ENCODE assay signal across 1 cellular context in genomic region chr16:228917-229730, GRCh38.
A peak's percentile ranks its signal among the peaks of the same experiment; 100 is the strongest.
TF ChIP-seq lines count a peak whose summit lies in the region.

A gene with protein sequence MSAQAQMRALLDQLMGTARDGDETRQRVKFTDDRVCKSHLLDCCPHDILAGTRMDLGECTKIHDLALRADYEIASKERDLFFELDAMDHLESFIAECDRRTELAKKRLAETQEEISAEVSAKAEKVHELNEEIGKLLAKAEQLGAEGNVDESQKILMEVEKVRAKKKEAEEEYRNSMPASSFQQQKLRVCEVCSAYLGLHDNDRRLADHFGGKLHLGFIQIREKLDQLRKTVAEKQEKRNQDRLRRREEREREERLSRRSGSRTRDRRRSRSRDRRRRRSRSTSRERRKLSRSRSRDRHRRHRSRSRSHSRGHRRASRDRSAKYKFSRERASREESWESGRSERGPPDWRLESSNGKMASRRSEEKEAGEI (minus strand): TSS chr16:229449. CDS start chr16:229339, 110 bp downstream.

TF ChIP-seq in HepG2, 621 proteins besides CTCF, POLR2A, EP300 and RAD21 (continued from another document and continues in another):
- TF ChIP-seq GABPB1 (CRISPR knock-in tag; IDR thresholded peaks at IDR 0.05) (peak; percentile 99), ZFP41 (CRISPR knock-in tag; IDR thresholded peaks at IDR 0.05; ENCODE audit: borderline replicate concordance) (peak; percentile 94), MIXL1 (CRISPR knock-in tag; IDR thresholded peaks at IDR 0.05) (peak; percentile 81), ZFAT (CRISPR knock-in tag; conservative IDR thresholded peaks at IDR 0.05) (peak; percentile 91), NCOA2 (CRISPR knock-in tag; IDR thresholded peaks at IDR 0.05) (peak; percentile 65; the same call in 1 of the 2 replicates), RELA (CRISPR knock-in tag; IDR thresholded peaks at IDR 0.05) (peak; percentile 38; the same call in 1 of the 2 replicates), SMYD3 (CRISPR knock-in tag; IDR thresholded peaks at IDR 0.05) (peak; percentile 99), ZNF331 (CRISPR knock-in tag; IDR thresholded peaks at IDR 0.05) (peak; percentile 83), POLR2G (IDR thresholded peaks at IDR 0.05; ENCODE audit: low read depth, low read length) (peak; percentile 97), ZFP1 (CRISPR knock-in tag; IDR thresholded peaks at IDR 0.05) (0 out of 2 replicates have a peak, but pooled peaks have one; percentile 76), FOXC1 (CRISPR knock-in tag; IDR thresholded peaks at IDR 0.05; ENCODE audit: borderline replicate concordance) (peak; percentile 97), ZMYM4 (CRISPR knock-in tag; IDR thresholded peaks at IDR 0.05) (peak; percentile 83), ISX (CRISPR knock-in tag; conservative IDR thresholded peaks at IDR 0.05) (peak; percentile 83), KLF9 (CRISPR knock-in tag; IDR thresholded peaks at IDR 0.05; ENCODE audit: low read depth) (0 out of 2 replicates have a peak, but pooled peaks have one; percentile 56), XBP1 (CRISPR knock-in tag; IDR thresholded peaks at IDR 0.05) (no peak; the same call in 1 of the 2 replicates), ZNF563 (CRISPR knock-in tag; IDR thresholded peaks at IDR 0.05) (peak; percentile 98), RNF219 (CRISPR knock-in tag; IDR thresholded peaks at IDR 0.05) (peak; percentile 79; the same call in 1 of the 2 replicates), SRSF9 (IDR thresholded peaks at IDR 0.05; ENCODE audit: borderline replicate concordance, insufficient read depth, low read depth, low read length, poor library complexity, severe bottlenecking) (no peak), BCL6 (CRISPR knock-in tag; IDR thresholded peaks at IDR 0.05) (peak; percentile 64), ZBTB1 (CRISPR knock-in tag; IDR thresholded peaks at IDR 0.05; ENCODE audit: borderline replicate concordance) (peak; percentile 58; the same call in 1 of the 2 replicates), KLF15 (CRISPR knock-in tag; IDR thresholded peaks at IDR 0.05; ENCODE audit: borderline replicate concordance) (peak; percentile 80; the same call in 1 of the 2 replicates), NR2F1 (CRISPR knock-in tag; IDR thresholded peaks at IDR 0.05) (no peak), FLYWCH1 (CRISPR knock-in tag; IDR thresholded peaks at IDR 0.05) (no peak), NRL (CRISPR knock-in tag; IDR thresholded peaks at IDR 0.05; ENCODE audit: borderline replicate concordance) (peak; percentile 98), ZFX (CRISPR knock-in tag; IDR thresholded peaks at IDR 0.05; ENCODE audit: low read depth) (peak; percentile 100), SALL1 (CRISPR knock-in tag; IDR thresholded peaks at IDR 0.05) (peak; percentile 98), GMEB2 (CRISPR knock-in tag; IDR thresholded peaks at IDR 0.05; ENCODE audit: low read depth) (peak; percentile 65), ETV6 (CRISPR knock-in tag; conservative IDR thresholded peaks at IDR 0.05) (peak; percentile 88), ZFY (CRISPR knock-in tag; IDR thresholded peaks at IDR 0.05) (peak; percentile 100), ZNF75D (CRISPR knock-in tag; IDR thresholded peaks at IDR 0.05; ENCODE audit: borderline replicate concordance) (0 out of 2 replicates have a peak, but pooled peaks have one; percentile 42), NR3C1 (CRISPR knock-in tag; IDR thresholded peaks at IDR 0.05) (0 out of 2 replicates have a peak, but pooled peaks have one; percentile 65), PAX8 (CRISPR knock-in tag; IDR thresholded peaks at IDR 0.05; ENCODE audit: borderline replicate concordance) (peak; percentile 86; the same call in 1 of the 2 replicates), ZNF549 (CRISPR knock-in tag; IDR thresholded peaks at IDR 0.05) (no peak), ZNF430 (CRISPR knock-in tag; IDR thresholded peaks at IDR 0.05) (peak; percentile 96; the same call in 1 of the 2 replicates), ARNT (IDR thresholded peaks at IDR 0.05) (no peak), PLRG1 (conservative IDR thresholded peaks at IDR 0.05) (no peak), ZNF639 (CRISPR knock-in tag; conservative IDR thresholded peaks at IDR 0.05) (peak; percentile 90), ZNF281 (CRISPR knock-in tag; IDR thresholded peaks at IDR 0.05; ENCODE audit: borderline replicate concordance) (peak; percentile 41; the same call in 1 of the 2 replicates), TMF1 (CRISPR knock-in tag; IDR thresholded peaks at IDR 0.05; ENCODE audit: low read depth) (peak; percentile 99), KDM1A (CRISPR knock-in tag; IDR thresholded peaks at IDR 0.05) (no peak), ZNF160 (CRISPR knock-in tag; IDR thresholded peaks at IDR 0.05) (peak; percentile 94), MED13 (CRISPR knock-in tag; IDR thresholded peaks at IDR 0.05) (peak; percentile 93), TOPORS (CRISPR knock-in tag; IDR thresholded peaks at IDR 0.05) (peak; percentile 96; the same call in 1 of the 2 replicates), THAP11 (CRISPR knock-in tag; IDR thresholded peaks at IDR 0.05) (peak; percentile 100), PRPF4 (IDR thresholded peaks at IDR 0.05; ENCODE audit: low read depth, low read length, poor library complexity, severe bottlenecking) (no peak), SYNCRIP (IDR thresholded peaks at IDR 0.05; ENCODE audit: insufficient read depth, low read depth, low read length) (no peak), ZNF556 (CRISPR knock-in tag; IDR thresholded peaks at IDR 0.05; ENCODE audit: borderline replicate concordance) (peak; percentile 72; the same call in 1 of the 2 replicates), SP4 (CRISPR knock-in tag; IDR thresholded peaks at IDR 0.05) (peak; percentile 89), NKX3-1 (CRISPR knock-in tag; IDR thresholded peaks at IDR 0.05) (peak; percentile 95), STAT5B (CRISPR knock-in tag; IDR thresholded peaks at IDR 0.05) (peak; percentile 94), TCF7L2 (IDR thresholded peaks at IDR 0.05; ENCODE audit: low read depth, low read length) (no peak)
- TF ChIP-seq, protein P1, sequence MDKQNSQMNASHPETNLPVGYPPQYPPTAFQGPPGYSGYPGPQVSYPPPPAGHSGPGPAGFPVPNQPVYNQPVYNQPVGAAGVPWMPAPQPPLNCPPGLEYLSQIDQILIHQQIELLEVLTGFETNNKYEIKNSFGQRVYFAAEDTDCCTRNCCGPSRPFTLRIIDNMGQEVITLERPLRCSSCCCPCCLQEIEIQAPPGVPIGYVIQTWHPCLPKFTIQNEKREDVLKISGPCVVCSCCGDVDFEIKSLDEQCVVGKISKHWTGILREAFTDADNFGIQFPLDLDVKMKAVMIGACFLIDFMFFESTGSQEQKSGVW (CRISPR knock-in tag; IDR thresholded peaks at IDR 0.05; ENCODE audit: borderline replicate concordance), result peak; percentile 64; the same call in 1 of the 2 replicates
- TF ChIP-seq, protein P2, sequence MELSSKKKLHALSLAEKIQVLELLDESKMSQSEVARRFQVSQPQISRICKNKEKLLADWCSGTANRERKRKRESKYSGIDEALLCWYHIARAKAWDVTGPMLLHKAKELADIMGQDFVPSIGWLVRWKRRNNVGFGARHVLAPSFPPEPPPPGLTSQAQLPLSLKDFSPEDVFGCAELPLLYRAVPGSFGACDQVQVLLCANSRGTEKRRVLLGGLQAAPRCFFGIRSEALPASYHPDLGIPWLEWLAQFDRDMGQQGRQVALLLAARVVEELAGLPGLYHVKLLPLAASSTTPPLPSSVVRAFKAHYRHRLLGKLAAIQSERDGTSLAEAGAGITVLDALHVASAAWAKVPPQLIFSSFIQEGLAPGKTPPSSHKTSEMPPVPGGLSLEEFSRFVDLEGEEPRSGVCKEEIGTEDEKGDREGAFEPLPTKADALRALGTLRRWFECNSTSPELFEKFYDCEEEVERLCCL (CRISPR knock-in tag; IDR thresholded peaks at IDR 0.05; ENCODE audit: borderline replicate concordance), result peak; percentile 99
- TF ChIP-seq, protein P3, sequence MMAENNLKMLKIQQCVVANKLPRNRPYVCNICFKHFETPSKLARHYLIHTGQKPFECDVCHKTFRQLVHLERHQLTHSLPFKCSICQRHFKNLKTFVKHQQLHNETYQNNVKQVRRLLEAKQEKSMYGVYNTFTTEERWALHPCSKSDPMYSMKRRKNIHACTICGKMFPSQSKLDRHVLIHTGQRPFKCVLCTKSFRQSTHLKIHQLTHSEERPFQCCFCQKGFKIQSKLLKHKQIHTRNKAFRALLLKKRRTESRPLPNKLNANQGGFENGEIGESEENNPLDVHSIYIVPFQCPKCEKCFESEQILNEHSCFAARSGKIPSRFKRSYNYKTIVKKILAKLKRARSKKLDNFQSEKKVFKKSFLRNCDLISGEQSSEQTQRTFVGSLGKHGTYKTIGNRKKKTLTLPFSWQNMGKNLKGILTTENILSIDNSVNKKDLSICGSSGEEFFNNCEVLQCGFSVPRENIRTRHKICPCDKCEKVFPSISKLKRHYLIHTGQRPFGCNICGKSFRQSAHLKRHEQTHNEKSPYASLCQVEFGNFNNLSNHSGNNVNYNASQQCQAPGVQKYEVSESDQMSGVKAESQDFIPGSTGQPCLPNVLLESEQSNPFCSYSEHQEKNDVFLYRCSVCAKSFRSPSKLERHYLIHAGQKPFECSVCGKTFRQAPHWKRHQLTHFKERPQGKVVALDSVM (CRISPR knock-in tag; IDR thresholded peaks at IDR 0.05), result peak; percentile 86
- TF ChIP-seq, protein P4, sequence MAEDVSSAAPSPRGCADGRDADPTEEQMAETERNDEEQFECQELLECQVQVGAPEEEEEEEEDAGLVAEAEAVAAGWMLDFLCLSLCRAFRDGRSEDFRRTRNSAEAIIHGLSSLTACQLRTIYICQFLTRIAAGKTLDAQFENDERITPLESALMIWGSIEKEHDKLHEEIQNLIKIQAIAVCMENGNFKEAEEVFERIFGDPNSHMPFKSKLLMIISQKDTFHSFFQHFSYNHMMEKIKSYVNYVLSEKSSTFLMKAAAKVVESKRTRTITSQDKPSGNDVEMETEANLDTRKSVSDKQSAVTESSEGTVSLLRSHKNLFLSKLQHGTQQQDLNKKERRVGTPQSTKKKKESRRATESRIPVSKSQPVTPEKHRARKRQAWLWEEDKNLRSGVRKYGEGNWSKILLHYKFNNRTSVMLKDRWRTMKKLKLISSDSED (CRISPR knock-in tag; IDR thresholded peaks at IDR 0.05), result peak; percentile 75; the same call in 1 of the 2 replicates
- TF ChIP-seq, protein P5, sequence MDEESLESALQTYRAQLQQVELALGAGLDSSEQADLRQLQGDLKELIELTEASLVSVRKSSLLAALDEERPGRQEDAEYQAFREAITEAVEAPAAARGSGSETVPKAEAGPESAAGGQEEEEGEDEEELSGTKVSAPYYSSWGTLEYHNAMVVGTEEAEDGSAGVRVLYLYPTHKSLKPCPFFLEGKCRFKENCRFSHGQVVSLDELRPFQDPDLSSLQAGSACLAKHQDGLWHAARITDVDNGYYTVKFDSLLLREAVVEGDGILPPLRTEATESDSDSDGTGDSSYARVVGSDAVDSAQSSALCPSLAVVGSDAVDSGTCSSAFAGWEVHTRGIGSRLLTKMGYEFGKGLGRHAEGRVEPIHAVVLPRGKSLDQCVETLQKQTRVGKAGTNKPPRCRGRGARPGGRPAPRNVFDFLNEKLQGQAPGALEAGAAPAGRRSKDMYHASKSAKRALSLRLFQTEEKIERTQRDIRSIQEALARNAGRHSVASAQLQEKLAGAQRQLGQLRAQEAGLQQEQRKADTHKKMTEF (CRISPR knock-in tag; IDR thresholded peaks at IDR 0.05), result peak; percentile 99
